In the genomic region with DNA sequence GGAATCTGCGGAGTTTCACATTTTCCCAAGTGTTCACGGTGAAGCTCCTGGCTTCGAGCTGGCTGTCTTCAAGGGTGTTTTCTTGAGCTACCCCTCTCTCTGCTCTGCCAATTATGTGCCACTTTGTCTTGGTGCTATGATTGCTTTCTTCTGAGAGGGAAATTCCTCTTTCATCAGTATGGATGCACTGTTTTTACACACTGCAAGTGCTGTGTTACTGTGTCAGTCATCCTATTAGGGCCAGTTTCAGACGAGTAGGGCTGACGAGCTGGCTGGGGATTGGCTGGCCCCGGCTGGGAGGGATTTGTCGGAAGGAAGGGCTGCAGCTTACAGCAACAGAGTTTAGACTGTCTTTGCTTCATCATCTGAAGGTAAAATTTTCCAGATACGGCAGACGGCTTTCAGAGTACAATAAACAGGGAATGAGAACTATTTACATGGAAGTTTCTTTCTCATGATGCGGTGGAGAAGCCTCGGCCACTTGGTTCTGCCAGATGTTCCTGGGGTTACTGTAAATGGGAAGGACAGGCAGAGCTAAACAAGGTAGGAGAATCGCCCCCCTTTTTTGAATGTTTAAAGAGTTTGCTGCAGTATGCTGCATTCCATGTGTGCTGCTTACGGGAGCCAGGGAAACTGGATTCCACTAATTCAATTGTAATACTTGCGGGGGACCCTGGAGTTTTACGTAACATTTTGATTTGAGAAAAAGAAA, we compare ENCODE assay signal across 8 cellular contexts. TPM values are rescaled to one million over a fixed set of nuclear protein-coding genes. Genes with fewer than 3 reads are reported as not detected.
DNase-seq lines count a peak whose midpoint lies in the region; ATAC-seq, FAIRE-seq and TF ChIP-seq lines count a peak whose summit lies in the region.

A gene with protein sequence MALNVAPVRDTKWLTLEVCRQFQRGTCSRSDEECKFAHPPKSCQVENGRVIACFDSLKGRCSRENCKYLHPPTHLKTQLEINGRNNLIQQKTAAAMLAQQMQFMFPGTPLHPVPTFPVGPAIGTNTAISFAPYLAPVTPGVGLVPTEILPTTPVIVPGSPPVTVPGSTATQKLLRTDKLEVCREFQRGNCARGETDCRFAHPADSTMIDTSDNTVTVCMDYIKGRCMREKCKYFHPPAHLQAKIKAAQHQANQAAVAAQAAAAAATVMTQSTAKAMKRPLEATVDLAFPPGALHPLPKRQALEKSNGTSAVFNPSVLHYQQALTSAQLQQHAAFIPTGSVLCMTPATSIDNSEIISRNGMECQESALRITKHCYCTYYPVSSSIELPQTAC (plus strand): TSS at position 345 of the 712 bp plus-strand sequence. CDS start 53,903 bp downstream, outside the sequence.

- CTCF ChIA-PET in GM10248 (lab: Yijun Ruan, JAX) = interaction anchor here (0.9 to 4.8 kb wide), 13 partner anchors 8 to 137 kb away, joined by 3 to 39 read pairs (median 5); no protein-coding TSS in a partner anchor

- WGBS in pancreas, 2 donors = 1 to 2% methylated on average over 15 of the region's 15 CpGs
- 4 to 6% methylated on average over 15 of the region's 15 CpGs for WGBS in thyroid gland, 2 donors

- H3K36me3 ChIP-seq in pancreas (no peaks in the 10 kb centered on the region), thyroid gland (no peaks in the 10 kb centered on the region)

- no peaks in the 10 kb centered on the region for H3K27me3 ChIP-seq in pancreas
- H3K27me3 ChIP-seq in thyroid gland = no peaks in the 10 kb centered on the region

- H3K27ac ChIP-seq in pancreas = peak within 1 kb of the TSS; percentile 90 to 99 (median 96)
- peak within 1 kb of the TSS; percentile 97 to 100 (median 98) for H3K27ac ChIP-seq in thyroid gland

- peaks cover 14 to 16% (median 16%) of the 10 kb centered on the region in 3 donors for H3K4me1 ChIP-seq in pancreas
- H3K4me1 ChIP-seq in thyroid gland = peaks cover 26 to 31% of the 10 kb centered on the region in 2 donors

- intact Hi-C loops in Right ventricle myocardium inferior (cut with DNase I) = loop anchor here (1.0 to 2.0 kb wide), 2 partner anchors 123 to 137 kb away; no protein-coding TSS in a partner anchor
- intact Hi-C loops in pancreas (cut with DNase I) = loop anchor here in 1 of 3 donors (10.0 kb wide), 1 partner anchor 113 kb away; no protein-coding TSS in a partner anchor
- intact Hi-C loops in thyroid gland (cut with DNase I) = no loop called here

- H3K9me3 ChIP-seq in pancreas = no peaks in the 10 kb centered on the region
- H3K9me3 ChIP-seq in thyroid gland = no peaks in the 10 kb centered on the region

- FAIRE-seq in pancreas (lab: Jason Lieb, UNC) = peak; percentile 95

- DNase-seq in GM10248 (ENCODE audit: extremely low spot score) = peak; percentile 87
- DNase-seq in NCI-H1092 treated with DMSO at 0.1 percent for 48 hours (lab: John Stamatoyannopoulos, UW) = peak; percentile 94
- DNase-seq in SW 1271 (lab: John Stamatoyannopoulos, UW) = peak; percentile 71 to 96
- peak; percentile 62 for DNase-seq in activated naive CD8-positive, alpha-beta T cell treated with anti-CD3 and anti-CD28 coated beads, Interleukin-2, amount 50 U/mL, for 16 hours (ENCODE audit: low read depth, low spot score)
- peak; percentile 92 for DNase-seq in Right ventricle myocardium inferior (ENCODE audit: missing footprints)
- peak; percentile 84 to 94 (median 91) for DNase-seq in pancreas
- peak; percentile 89 to 91 for DNase-seq in thyroid gland

- H3K4me3 ChIP-seq in pancreas (peak within 1 kb of the TSS; percentile 35 to 67 (median 47)), thyroid gland (replicated peaks in 1 of 3) (peak within 1 kb of the TSS; percentile 27 to 73 (median 48))

- POLR2A ChIA-PET in GM10248 (lab: Yijun Ruan, JAX) = interaction anchor here (0.5 to 0.9 kb wide), 2 partner anchors 35 to 1775 kb away, joined by 3 read pairs; no protein-coding TSS in a partner anchor

- TF ChIP-seq CTCF in GM10248 (IDR thresholded peaks at IDR 0.05; ENCODE audit: control extremely low read depth, extremely low read depth, low read depth, missing control alignments) (no peak), pancreas (IDR thresholded peaks at IDR 0.05) (no peak), thyroid gland (IDR thresholded peaks at IDR 0.05) (no peak)

- ATAC-seq in HG02623 (IDR thresholded peaks at IDR 0.05; ENCODE audit: unreplicated experiment) = peak; percentile 97
- ATAC-seq in Right ventricle myocardium inferior = peak; percentile 97
- peak; percentile 76 to 90 (median 86) for ATAC-seq in pancreas

- TF ChIP-seq POLR2A in thyroid gland (IDR thresholded peaks at IDR 0.05) = peak in 1 of 2 donors; percentile 95

RNA-seq across cellular contexts. Expression of the gene that starts here (rescaled TPM):
- total RNA-seq in Right ventricle myocardium inferior (69.1 TPM), pancreas (10 to 100 TPM; 32.5 to 66.5 (median 46.4) TPM), thyroid gland (10 to 100 TPM; 93.4 to 99.9 (median 98.3) TPM)
- 10 to 100 TPM in 1 of 2 donors, 1 to 10 TPM in 1; 8.9 to 16.5 TPM for polyA plus RNA-seq in pancreas

Comparison
In these comparisons a context has a peak if more than half of its experiments do, and no peak if none do; other contexts are left out.
1. Peak in every context shown above with its lines: DNase-seq, ATAC-seq, H3K4me3 ChIP-seq and H3K27ac ChIP-seq.